Comparison of ENCODE assay signal across 1 cellular context in genomic region chrX:48897621-48898306, GRCh38.
TF ChIP-seq lines count a peak whose summit lies in the region.

Gene PQBP1, plus strand, starts transcription at chrX:48897930. Its CDS starts 580 bp downstream, at chrX:48898510.
Gene TIMM17B, minus strand, starts transcription at chrX:48897768. Its CDS starts 19 bp downstream, at chrX:48897749.

TF ChIP-seq in K562, 482 proteins besides CTCF, POLR2A, EP300 and RAD21 (continued from another document and continues in another):
- TF ChIP-seq IRF9 (tag; IDR thresholded peaks at IDR 0.05) = no peak
- 0 out of 2 replicates have a peak, but pooled peaks have one; percentile 19 for TF ChIP-seq CHD2 (IDR thresholded peaks at IDR 0.05; ENCODE audit: low read depth, low read length)
- TF ChIP-seq SIN3B (IDR thresholded peaks at IDR 0.05; ENCODE audit: low read depth) = 0 out of 2 replicates have a peak, but pooled peaks have one; percentile 15
- TF ChIP-seq ARNT (IDR thresholded peaks at IDR 0.05) = 0 out of 4 replicates have a peak, but pooled peaks of 1 of the 2 experiments have one; percentile 22
- peak in 1 of 2 experiments; percentile 80; a peak in 1 of 4 replicates for TF ChIP-seq TEAD1 (CRISPR knock-in tag; IDR thresholded peaks at IDR 0.05)
- peak; percentile 89; the same call in 1 of the 2 replicates for TF ChIP-seq SREBF1 (IDR thresholded peaks at IDR 0.05; ENCODE audit: borderline replicate concordance, low read depth, low read length)
- no peak for TF ChIP-seq AFF1 (IDR thresholded peaks at IDR 0.05; ENCODE audit: low read depth in 1 of 2, partially characterized antibody in 2 of 2)
- no peak for TF ChIP-seq CUX1 (CRISPR knock-in tag; IDR thresholded peaks at IDR 0.05)
- peak; percentile 91 for TF ChIP-seq JUND (IDR thresholded peaks at IDR 0.05; ENCODE audit: borderline replicate concordance, low read depth, low read length)
- TF ChIP-seq JUND (tag; IDR thresholded peaks at IDR 0.05; ENCODE audit: borderline replicate concordance, low read depth, low read length) = no peak
- no peak for TF ChIP-seq ZNF609 (CRISPR knock-in tag; IDR thresholded peaks at IDR 0.05; ENCODE audit: borderline replicate concordance)
- no peak for TF ChIP-seq ZBTB7A (IDR thresholded peaks at IDR 0.05; ENCODE audit: borderline replicate concordance, control insufficient read depth, low read depth, low read length)
- TF ChIP-seq NUFIP1 (IDR thresholded peaks at IDR 0.05; ENCODE audit: partially characterized antibody) = peak; percentile 44
- no peak for TF ChIP-seq ZNF717 (CRISPR knock-in tag; IDR thresholded peaks at IDR 0.05)
- TF ChIP-seq ZNF398 (CRISPR knock-in tag; IDR thresholded peaks at IDR 0.05) = no peak
- no peak for TF ChIP-seq PHB2 (IDR thresholded peaks at IDR 0.05; ENCODE audit: low read depth)
- no peak for TF ChIP-seq ZNF780A (CRISPR knock-in tag; IDR thresholded peaks at IDR 0.05)
- peak; percentile 96 for TF ChIP-seq SUPT5H (IDR thresholded peaks at IDR 0.05)
- TF ChIP-seq STAT5B (CRISPR knock-in tag; IDR thresholded peaks at IDR 0.05) = no peak
- no peak for TF ChIP-seq TRIM28 (IDR thresholded peaks at IDR 0.05)
- peak; percentile 15 to 88 (median 75) for TF ChIP-seq YY1 (IDR thresholded peaks at IDR 0.05; ENCODE audit: borderline replicate concordance in 1 of 3, control insufficient read depth in 1 of 3, extremely low read depth in 1 of 3, insufficient read depth in 3 of 3, insufficient read length in 1 of 3, insufficient replicate concordance in 2 of 3, low read depth in 1 of 3, low read length in 2 of 3)
- no peak for TF ChIP-seq SRSF1 (IDR thresholded peaks at IDR 0.05; ENCODE audit: low read depth, low read length)
- TF ChIP-seq NFIC (IDR thresholded peaks at IDR 0.05) = peak; percentile 17; the same call in 1 of the 2 replicates
- no peak for TF ChIP-seq SIRT6 (IDR thresholded peaks at IDR 0.05; ENCODE audit: low read depth, low read length)
- TF ChIP-seq HNRNPH1 (optimal IDR thresholded peaks at IDR 0.05; ENCODE audit: low read depth, low read length) = no peak
- TF ChIP-seq MED1 (CRISPR knock-in tag; IDR thresholded peaks at IDR 0.05; ENCODE audit: borderline replicate concordance) = no peak
- TF ChIP-seq PHF20 (IDR thresholded peaks at IDR 0.05; ENCODE audit: partially characterized antibody) = no peak
- TF ChIP-seq ELF4 (CRISPR knock-in tag; IDR thresholded peaks at IDR 0.05) = 0 out of 2 replicates have a peak, but pooled peaks have one; percentile 53
- no peak for TF ChIP-seq IRF1 (CRISPR knock-in tag; IDR thresholded peaks at IDR 0.05; ENCODE audit: borderline replicate concordance)
- no peak for TF ChIP-seq CC2D1A (IDR thresholded peaks at IDR 0.05)
- TF ChIP-seq NBN (IDR thresholded peaks at IDR 0.05; ENCODE audit: low read depth) = no peak
- TF ChIP-seq HNRNPUL1 (IDR thresholded peaks at IDR 0.05; ENCODE audit: low read length) = no peak
- peak; percentile 33; the same call in 1 of the 2 replicates for TF ChIP-seq VEZF1 (CRISPR knock-in tag; IDR thresholded peaks at IDR 0.05)
- TF ChIP-seq ELF1 (tag; IDR thresholded peaks at IDR 0.05) = 0 out of 2 replicates have a peak, but pooled peaks have one; percentile 51
- TF ChIP-seq TCF7 (IDR thresholded peaks at IDR 0.05; ENCODE audit: borderline replicate concordance) = no peak
- TF ChIP-seq SIN3A (IDR thresholded peaks at IDR 0.05; ENCODE audit: borderline replicate concordance in 2 of 2, control insufficient read depth in 1 of 2, low read depth in 2 of 2, low read length in 2 of 2) = 0 out of 4 replicates have a peak, but pooled peaks of 1 of the 2 experiments have one; percentile 26
- no peak for TF ChIP-seq MTA2 (IDR thresholded peaks at IDR 0.05; ENCODE audit: low read depth)
